ENCODE assay signal across 8 cellular contexts in the genomic region with DNA sequence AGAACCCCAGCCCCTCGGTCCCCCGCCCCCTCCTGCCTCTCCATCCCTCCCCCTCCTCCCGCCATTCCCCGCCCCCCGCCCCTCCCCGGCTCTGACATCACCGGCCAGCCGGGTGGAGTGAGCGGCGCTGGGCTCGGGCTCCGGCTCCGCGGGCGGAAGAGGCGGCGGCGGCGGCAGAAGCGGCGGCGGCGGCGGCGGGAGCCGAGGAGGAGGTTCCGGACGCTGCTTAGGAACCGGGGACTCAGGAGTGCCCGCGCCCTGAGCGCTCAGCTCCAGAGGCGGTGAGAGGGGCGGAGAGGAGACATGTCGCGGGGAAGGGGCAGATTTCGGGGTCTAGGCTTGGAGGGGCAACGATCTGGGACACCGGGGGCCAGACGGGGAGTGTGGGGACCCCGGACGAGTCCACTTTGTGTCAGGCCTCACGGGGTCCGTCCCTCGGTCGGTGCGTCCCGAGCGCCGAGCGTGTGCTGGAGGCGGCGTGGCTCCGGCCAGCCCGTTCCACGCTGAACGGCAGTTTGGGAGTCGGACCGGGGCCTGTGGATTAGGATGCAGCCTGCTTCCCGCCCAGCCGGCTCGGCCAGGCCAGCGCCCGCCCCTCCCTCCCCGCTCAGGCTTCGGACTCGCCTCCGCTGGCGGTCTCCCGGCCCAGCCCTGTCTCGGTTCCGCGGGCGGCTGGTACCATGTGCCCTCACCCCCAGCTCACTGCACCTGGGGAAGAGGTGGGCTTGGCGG. TPM values are rescaled to one million over a fixed set of nuclear protein-coding genes. Genes with fewer than 3 reads are reported as not detected.
DNase-seq lines count a peak whose midpoint lies in the region; ATAC-seq and TF ChIP-seq lines count a peak whose summit lies in the region.

PEA15 (plus strand) TSS at position 143 of the 732 bp plus-strand sequence. CDS start 6,161 bp downstream, outside the sequence.

- H3K36me3 ChIP-seq in Peyer's patch = peaks cover 0 to 9% (median 0%) of the 10 kb centered on the region in 3 donors
- H3K36me3 ChIP-seq in fibroblast of lung (ENCODE audit: control insufficient read depth, insufficient read depth, low read length) = peaks cover 19% of the 10 kb centered on the region

- peaks cover 22 to 39% of the 10 kb centered on the region in 2 donors for H3K4me1 Mint-ChIP-seq in natural killer cell
- H3K4me1 Mint-ChIP-seq in stimulated activated naive B cell treated with anti-CD40 and anti-IgM and Interleukin-4, amounts not matched to agents 10 μg/mL and 1 μg/mL and 100 μg/mL, for 72 hours = peaks cover 49 to 59% of the 10 kb centered on the region in 2 donors

- H3K27me3 ChIP-seq in Peyer's patch (no peaks in the 10 kb centered on the region), fibroblast of lung (ENCODE audit: control insufficient read depth, insufficient read depth, low read length) (no peaks in the 10 kb centered on the region)

- peak within 1 kb of the TSS; percentile 97 for H3K4me2 ChIP-seq in fibroblast of lung (ENCODE audit: extremely low read depth, insufficient read depth, low read length)

- H3K9ac ChIP-seq in fibroblast of lung (ENCODE audit: insufficient read depth, low read length) = peak within 1 kb of the TSS; percentile 96

- H3K79me2 ChIP-seq in fibroblast of lung (ENCODE audit: control insufficient read depth, insufficient read depth, low read length) = peaks cover 49% of the 10 kb centered on the region

- H3K27ac ChIP-seq in Peyer's patch = peak within 1 kb of the TSS; percentile 86 to 93 (median 88)
- peak within 1 kb of the TSS; percentile 97 for H3K27ac ChIP-seq in fibroblast of lung (ENCODE audit: insufficient read depth, low read length)

- peaks cover 4% of the 10 kb centered on the region for H4K20me1 ChIP-seq in fibroblast of lung (ENCODE audit: control insufficient read depth, extremely low read depth, insufficient read depth, low read length)

- H2AFZ ChIP-seq in fibroblast of lung (ENCODE audit: low read length) = peak within 1 kb of the TSS; percentile 65

- no peak for TF ChIP-seq CTCF in Peyer's patch (IDR thresholded peaks at IDR 0.05)
- no peak for TF ChIP-seq CTCF in fibroblast of lung (conservative IDR thresholded peaks at IDR 0.05 in 1 of 2, IDR thresholded peaks at IDR 0.05 in 1 of 2; ENCODE audit: low read depth in 1 of 2, low read length in 2 of 2)
- TF ChIP-seq CTCF in natural killer cell (IDR thresholded peaks at IDR 0.05) = no peak

- intact Hi-C loops in natural killer cell (cut with micrococcal nuclease) = no loop called here

- peaks cover 0 to 24% (median 8%) of the 10 kb centered on the region in 4 donors for H3K4me1 ChIP-seq in Peyer's patch
- peaks cover 34% of the 10 kb centered on the region for H3K4me1 ChIP-seq in fibroblast of lung (ENCODE audit: control insufficient read depth, extremely low read depth, insufficient read depth, low read length)

- H3K4me3 Mint-ChIP-seq in natural killer cell = peak within 1 kb of the TSS; percentile 91
- H3K4me3 Mint-ChIP-seq in stimulated activated naive B cell treated with anti-CD40 and anti-IgM and Interleukin-4, amounts not matched to agents 10 μg/mL and 1 μg/mL and 100 μg/mL, for 72 hours = peak within 1 kb of the TSS; percentile 88 to 90

- H3K9me3 ChIP-seq in Peyer's patch = no peaks in the 10 kb centered on the region
- no peaks in the 10 kb centered on the region for H3K9me3 ChIP-seq in fibroblast of lung (ENCODE audit: control insufficient read depth, insufficient read depth, low read depth, low read length)

- H3K36me3 Mint-ChIP-seq in natural killer cell = no peaks in the 10 kb centered on the region
- peaks cover 26 to 32% of the 10 kb centered on the region in 2 donors for H3K36me3 Mint-ChIP-seq in stimulated activated naive B cell treated with anti-CD40 and anti-IgM and Interleukin-4, amounts not matched to agents 10 μg/mL and 1 μg/mL and 100 μg/mL, for 72 hours

- no peaks in the 10 kb centered on the region for H3K27me3 Mint-ChIP-seq in natural killer cell (ENCODE audit: low read depth in 2 of 2)
- no peaks in the 10 kb centered on the region for H3K27me3 Mint-ChIP-seq in stimulated activated naive B cell treated with anti-CD40 and anti-IgM and Interleukin-4, amounts not matched to agents 10 μg/mL and 1 μg/mL and 100 μg/mL, for 72 hours

- peak within 1 kb of the TSS; percentile 72 to 90 for H3K27ac Mint-ChIP-seq in natural killer cell
- peak within 1 kb of the TSS; percentile 96 for H3K27ac Mint-ChIP-seq in stimulated activated naive B cell treated with anti-CD40 and anti-IgM and Interleukin-4, amounts not matched to agents 10 μg/mL and 1 μg/mL and 100 μg/mL, for 72 hours

- peak; percentile 65 for DNase-seq in A172 (ENCODE audit: low spot score)
- DNase-seq in Peyer's patch = peak; percentile 74 to 89 (median 81)
- DNase-seq in activated T-helper 1 cell treated with anti-CD3 and anti-CD28 coated beads, Interleukin-2, amount 50 U/mL, for 16 hours (ENCODE audit: low read depth in 1 of 2, low spot score in 1 of 2) = peak; percentile 30 to 55
- DNase-seq in fibroblast of lung (ENCODE audit: low read depth in 2 of 2) = peak; percentile 56 to 57
- DNase-seq in natural killer cell = peak; percentile 70
- peak; percentile 44 for DNase-seq in stimulated activated naive B cell treated with anti-CD40 and anti-IgM and Interleukin-4, amounts not matched to agents 10 μg/mL and 1 μg/mL and 100 μg/mL, for 72 hours

- H3K4me3 ChIP-seq in Peyer's patch (peak within 1 kb of the TSS; percentile 78 to 94 (median 84)), fibroblast of lung (replicated peaks in 1 of 4; ENCODE audit: control extremely low read depth in 1 of 4, insufficient read depth in 1 of 4, low read depth in 3 of 4, low read length in 4 of 4) (peak within 1 kb of the TSS; percentile 59 to 98 (median 97))

- TF ChIP-seq POLR2A in GM15510 (IDR thresholded peaks at IDR 0.05; ENCODE audit: borderline replicate concordance, extremely low read depth, insufficient read length) (peak; percentile 80), Peyer's patch (IDR thresholded peaks at IDR 0.05) (peak; percentile 43 to 48)

- no peaks in the 10 kb centered on the region for H3K9me3 Mint-ChIP-seq in natural killer cell
- no peaks in the 10 kb centered on the region for H3K9me3 Mint-ChIP-seq in stimulated activated naive B cell treated with anti-CD40 and anti-IgM and Interleukin-4, amounts not matched to agents 10 μg/mL and 1 μg/mL and 100 μg/mL, for 72 hours

- ATAC-seq in HG03159 (IDR thresholded peaks at IDR 0.05; ENCODE audit: unreplicated experiment) = peak; percentile 47
- ATAC-seq in natural killer cell = peak; percentile 83 to 87 (median 85)
- peak; percentile 55 to 65 for ATAC-seq in stimulated activated naive B cell treated with anti-CD40 and anti-IgM and Interleukin-4, amounts not matched to agents 10 μg/mL and 1 μg/mL and 100 μg/mL, for 72 hours (replicated peaks)

RNA-seq across cellular contexts. Expression of gene PEA15, which starts in this region (rescaled TPM):
- total RNA-seq in A172 (2014; rRNA removed; shearing (Covaris generic)) = 194 and 307 TPM in 2 replicates
- total RNA-seq in Peyer's patch (10 to 100 TPM; 10.2 to 34.7 (median 17.3) TPM), fibroblast of lung (84.7 and 108 TPM in 2 replicates), natural killer cell (10 to 100 TPM; 25.3 to 27.9 (median 25.5) TPM)
- polyA plus RNA-seq in fibroblast of lung = 816 and 871 TPM in 2 replicates
- polyA plus RNA-seq in fibroblast of lung (2012) = 391 and 460 TPM in 2 replicates
- polyA minus RNA-seq in fibroblast of lung (ENCODE audit: low replicate concordance) = 325 and 390 TPM in 2 replicates

Comparison
In these comparisons a context has a peak if more than half of its experiments do, and no peak if none do; other contexts are left out.
1. Peak in every context shown above with its lines: DNase-seq, ATAC-seq, H3K4me3 ChIP-seq and H3K27ac ChIP-seq.